26 cellular contexts compared by ENCODE assay signal in the genomic region with DNA sequence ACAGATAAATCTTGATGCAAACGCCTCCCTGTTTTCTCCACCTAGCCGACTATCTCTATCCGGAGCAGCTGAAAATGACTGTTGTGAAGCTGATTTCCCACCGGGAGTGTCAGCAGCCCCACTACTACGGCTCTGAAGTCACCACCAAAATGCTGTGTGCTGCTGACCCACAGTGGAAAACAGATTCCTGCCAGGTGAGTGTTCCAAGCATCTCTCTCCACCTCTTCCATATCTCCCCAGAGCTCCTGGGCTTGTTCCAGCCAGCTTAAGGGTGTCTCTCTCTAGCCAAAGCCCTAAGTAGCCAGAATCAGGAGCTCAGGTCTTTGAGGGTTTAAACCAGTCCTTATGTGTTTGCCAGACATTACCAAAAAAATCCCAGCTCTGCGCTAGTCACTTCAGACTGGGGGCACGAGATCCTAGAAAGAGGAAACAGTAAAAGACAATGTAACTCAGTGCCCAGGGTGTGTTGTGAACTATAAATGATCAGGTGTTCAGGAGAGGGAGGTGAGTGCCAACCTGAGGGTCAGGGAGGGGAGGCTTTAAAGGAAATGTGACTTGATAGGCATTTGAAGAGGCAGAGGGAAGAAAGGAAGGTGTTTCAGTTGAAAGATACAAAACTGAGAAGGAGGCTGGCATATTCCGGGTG. TPM values are rescaled to one million over a fixed set of nuclear protein-coding genes. Genes with fewer than 3 reads are reported as not detected.
DNase-seq lines count a peak whose midpoint lies in the region; ATAC-seq, FAIRE-seq and TF ChIP-seq lines count a peak whose summit lies in the region.
"Had no signal": no experiment of that assay in that cellular context is flagged by ENCODE, and none has a peak within 500 bp of the region (broad histone marks: within the 10 kb centered on the region; RNA-seq: fewer than 3 reads in every experiment).

No MANE protein-coding gene starts in this region.

- H3K4me2 ChIP-seq in neural progenitor cell = no peak overlapping the region

- H3K9ac ChIP-seq in neural progenitor cell = no peak overlapping the region

- H3K27ac Mint-ChIP-seq in T-helper 17 cell (peak overlapping the region; percentile 43), neural progenitor cell (peak overlapping the region; percentile 29)
- H3K27ac Mint-ChIP-seq: activated CD4-positive, alpha-beta memory T cell treated with anti-CD3 and anti-CD28 coated beads for 36 hours; activated naive CD4-positive, alpha-beta T cell treated with anti-CD3 and anti-CD28 coated beads for 36 hours; IgD-negative memory B cell; T-cell had no signal

- peaks cover 5% of the 10 kb centered on the region for H3F3A ChIP-seq in neural progenitor cell (ENCODE audit: low read depth)

- no peaks in the 10 kb centered on the region for H3K27me3 ChIP-seq in AG04450 (ENCODE audit: control insufficient read depth, insufficient read depth, low read length)
- H3K27me3 ChIP-seq in neural progenitor cell = peaks cover 21% of the 10 kb centered on the region
- H3K27me3 ChIP-seq: body of pancreas had no signal

- TF ChIP-seq CTCF in AG04450 (IDR thresholded peaks at IDR 0.05; ENCODE audit: low read depth, low read length) (no peak), neural progenitor cell (IDR thresholded peaks at IDR 0.05) (no peak)

- H3K27me3 Mint-ChIP-seq in T-helper 17 cell = peaks cover 15% of the 10 kb centered on the region
- peaks cover 40% of the 10 kb centered on the region for H3K27me3 Mint-ChIP-seq in neural progenitor cell (ENCODE audit: insufficient read depth, low read depth)

- DNase-seq in AG04450 (ENCODE audit: low read depth, low spot score) = no peak
- no peak for DNase-seq in T-helper 17 cell
- no peak for DNase-seq in epithelial cell of prostate (ENCODE audit: low read depth, low spot score)
- DNase-seq in neural progenitor cell (ENCODE audit: low spot score) = no peak
- DNase-seq in H54 (ENCODE audit: insufficient read length, low spot score) = no peak
- no peak for DNase-seq in NCI-H1048 (lab: John Stamatoyannopoulos, UW)
- DNase-seq in amygdala (lab: John Stamatoyannopoulos, UW) = no peak
- no peak for DNase-seq in T-helper 9 cell
- DNase-seq: activated CD4-positive, alpha-beta memory T cell treated with anti-CD3 and anti-CD28 coated beads for 36 hours; activated naive CD4-positive, alpha-beta T cell treated with anti-CD3 and anti-CD28 coated beads for 36 hours; body of pancreas; DMS53; erythroblast; glutamatergic neuron; GOT3; lower lobe of right lung; naive B cell; NCI-H2081 treated with DMSO at 0.1 percent for 48 hours; SHP77; stimulated activated naive CD4-positive, alpha-beta T cell; T-cell; transverse colon; WERI-Rb-1 had no signal

- H3K4me3 ChIP-seq in AG04450 (ENCODE audit: low read depth, low read length) (peak overlapping the region; percentile 85), neural progenitor cell (no peak overlapping the region)
- H3K4me3 ChIP-seq: body of pancreas, lower lobe of right lung, transverse colon had no signal

- H3K9me3 ChIP-seq in AG04450 (ENCODE audit: control insufficient read depth, insufficient read depth, low read length) = peaks cover 21% of the 10 kb centered on the region
- no peaks in the 10 kb centered on the region for H3K9me3 ChIP-seq in T-helper 17 cell (ENCODE audit: control insufficient read depth, low read length, poor library complexity, severe bottlenecking)
- H3K9me3 ChIP-seq in neural progenitor cell (ENCODE audit: low read depth) = no peaks in the 10 kb centered on the region
- H3K9me3 ChIP-seq: body of pancreas, lower lobe of right lung, transverse colon had no signal

- peaks cover under 1% of the 10 kb centered on the region for H3K4me1 ChIP-seq in neural progenitor cell

- H3K27ac ChIP-seq in AG04450 (ENCODE audit: low read depth, low read length) (peak overlapping the region; percentile 22), epithelial cell of prostate (peak overlapping the region; percentile 95), neural progenitor cell (no peak overlapping the region)
- H3K27ac ChIP-seq: body of pancreas, C4-2B, lower lobe of right lung, WERI-Rb-1 had no signal

- no peaks in the 10 kb centered on the region for H3K79me2 ChIP-seq in neural progenitor cell (ENCODE audit: low read depth)

- H3K4me1 Mint-ChIP-seq in T-helper 17 cell = peaks cover 29% of the 10 kb centered on the region
- H3K4me1 Mint-ChIP-seq in neural progenitor cell = peaks cover 35% of the 10 kb centered on the region

- no peak for FAIRE-seq in H54 (lab: Jason Lieb, UNC)
- FAIRE-seq: A204.1 had no signal

- CTCF ChIA-PET in AG04450 (lab: Charles Lee) = interaction anchor here (2.1 kb wide), 1 partner anchor 25 kb away, joined by 7 read pairs; no protein-coding TSS in a partner anchor

- no peaks in the 10 kb centered on the region for H3K36me3 ChIP-seq in neural progenitor cell
- H3K36me3 ChIP-seq: transverse colon, WERI-Rb-1 had no signal

- H3K4me3 Mint-ChIP-seq in T-helper 17 cell (no peak overlapping the region), neural progenitor cell (no peak overlapping the region)
- H3K4me3 Mint-ChIP-seq: activated CD4-positive, alpha-beta memory T cell treated with anti-CD3 and anti-CD28 coated beads for 36 hours; activated naive CD4-positive, alpha-beta T cell treated with anti-CD3 and anti-CD28 coated beads for 36 hours; T-cell had no signal

- POLR2A ChIA-PET in AG04450 (lab: Yijun Ruan, JAX) = interaction anchor here (0.7 to 2.3 kb wide), 2 partner anchors 9 to 36 kb away, joined by 3 to 6 read pairs; no protein-coding TSS in a partner anchor

- H4K20me1 ChIP-seq in neural progenitor cell (ENCODE audit: low read depth) = no peaks in the 10 kb centered on the region

- H3K9me3 Mint-ChIP-seq in neural progenitor cell = peaks cover 4% of the 10 kb centered on the region

- H3K36me3 Mint-ChIP-seq in T-helper 17 cell (ENCODE audit: low read depth) = peaks cover 4% of the 10 kb centered on the region
- H3K36me3 Mint-ChIP-seq in neural progenitor cell = no peaks in the 10 kb centered on the region
- H3K36me3 Mint-ChIP-seq: naive B cell, T-cell had no signal

- no peak for TF ChIP-seq POLR2A in H54 (IDR thresholded peaks at IDR 0.05; ENCODE audit: low read depth, low read length)

- no peak for ATAC-seq in T-helper 17 cell
- ATAC-seq: body of pancreas, lower lobe of right lung, T-cell had no signal

- H2AFZ ChIP-seq in neural progenitor cell (replicated peaks) = no peak overlapping the region

RNA-seq across cellular contexts. Expression of a gene that starts 4.4 kb away (rescaled TPM):
- polyA plus RNA-seq in AG04450 (2011; rRNA removed) = 241 and 329 TPM in 2 replicates
- polyA minus RNA-seq in AG04450 (2011; rRNA and poly(A)+ RNA removed) = 140 and 188 TPM in 2 replicates
- total RNA-seq in T-helper 17 cell = under 1 TPM in 1 of 2 donors, not detected in 1; 0.42 TPM
- total RNA-seq in neural progenitor cell (ENCODE audit: low replicate concordance) = 7.6 and 10.7 TPM in 2 replicates
- polyA plus RNA-seq: IgD-negative memory B cell had no signal

RNA-seq across cellular contexts. Expression of a gene that starts 41.0 kb away (rescaled TPM):
- 22.3 and 23.7 TPM in 2 replicates for polyA plus RNA-seq in AG04450 (2011; rRNA removed)
- polyA minus RNA-seq in AG04450 (2011; rRNA and poly(A)+ RNA removed) = 28.5 and 28.7 TPM in 2 replicates
- total RNA-seq in T-helper 17 cell = 10 to 100 TPM; 52.6 to 59.6 TPM
- total RNA-seq in neural progenitor cell (ENCODE audit: low replicate concordance) = 35.0 and 36.6 TPM in 2 replicates
